1 cellular context compared by ENCODE assay signal in genomic region chr7:976901-977325, GRCh38.
A peak's percentile ranks its signal among the peaks of the same experiment; 100 is the strongest.
TF ChIP-seq lines count a peak whose summit lies in the region.

No MANE protein-coding gene starts in this region.

TF ChIP-seq in K562, 482 proteins besides CTCF, POLR2A, EP300 and RAD21:
- TF ChIP-seq ZBTB7A (IDR thresholded peaks at IDR 0.05; ENCODE audit: borderline replicate concordance, control insufficient read depth, low read depth, low read length), result no peak
- TF ChIP-seq RFX1 (IDR thresholded peaks at IDR 0.05), result peak; percentile 85
